Comparison of ENCODE assay signal across 8 cellular contexts in genomic region chr22:22060200-22061084, GRCh38.
DNase-seq lines count a peak whose midpoint lies in the region; ATAC-seq and TF ChIP-seq lines count a peak whose summit lies in the region.

No MANE protein-coding gene starts in this region.

- intact Hi-C loops in right lobe of liver (cut with DNase I) = no loop called here

- TF ChIP-seq CTCF in right lobe of liver (IDR thresholded peaks at IDR 0.05) = peak; percentile 49 to 87 (median 75)

- H3K4me1 ChIP-seq in right lobe of liver = peaks cover 0 to 20% (median 9%) of the 10 kb centered on the region in 4 donors

- H3K36me3 Mint-ChIP-seq in T-helper 2 cell treated with Interferon-gamma antibody and Interleukin-4, amounts not matched to agents 5 μg/mL and 100 μg/mL, for 36 hours (ENCODE audit: low read depth) = no peaks in the 10 kb centered on the region

- peaks cover 0 to 1% (median 0%) of the 10 kb centered on the region in 4 donors for H3K36me3 ChIP-seq in right lobe of liver

- TF ChIP-seq POLR2A in right lobe of liver (IDR thresholded peaks at IDR 0.05) = no peak

- H3K27me3 ChIP-seq in right lobe of liver = no peaks in the 10 kb centered on the region

- no peak overlapping the region for H3K4me3 ChIP-seq in right lobe of liver

- WGBS in right lobe of liver (ENCODE audit: insufficient coverage, low coverage, low lambda C conversion rate, missing lambda C conversion rate) = 64% methylated on average over 3 of the region's 11 CpGs

- H3K27ac ChIP-seq in caudate nucleus (ENCODE audit: low read depth, low read length) = peak overlapping the region; percentile 59
- peak overlapping the region in 2 of 3 donors; percentile 38 to 44 for H3K27ac ChIP-seq in right lobe of liver

- peaks cover 16% of the 10 kb centered on the region for H3K27me3 Mint-ChIP-seq in T-helper 2 cell treated with Interferon-gamma antibody and Interleukin-4, amounts not matched to agents 5 μg/mL and 100 μg/mL, for 36 hours (ENCODE audit: low read depth)

- no peaks in the 10 kb centered on the region for H3K9me3 Mint-ChIP-seq in T-helper 2 cell treated with Interferon-gamma antibody and Interleukin-4, amounts not matched to agents 5 μg/mL and 100 μg/mL, for 36 hours

- no peaks in the 10 kb centered on the region for H3K9me3 ChIP-seq in right lobe of liver

- no peak overlapping the region for H3K4me3 Mint-ChIP-seq in T-helper 2 cell treated with Interferon-gamma antibody and Interleukin-4, amounts not matched to agents 5 μg/mL and 100 μg/mL, for 36 hours

- ATAC-seq in HG03442 (IDR thresholded peaks at IDR 0.05; ENCODE audit: unreplicated experiment) = peak; percentile 43
- ATAC-seq in right lobe of liver = peak; percentile 86 to 93 (median 90)
- ATAC-seq in HG03280 (IDR thresholded peaks at IDR 0.05; ENCODE audit: unreplicated experiment) = no peak
- no peak for ATAC-seq in HG02938 (IDR thresholded peaks at IDR 0.05; ENCODE audit: unreplicated experiment)

- no peak overlapping the region for H3K27ac Mint-ChIP-seq in T-helper 2 cell treated with Interferon-gamma antibody and Interleukin-4, amounts not matched to agents 5 μg/mL and 100 μg/mL, for 36 hours

- DNase-seq in Daoy (ENCODE audit: low read depth) (peak; percentile 68), caudate nucleus (lab: John Stamatoyannopoulos, UW) (peak in 32 of 61 donors; percentile 4 to 61 (median 24)), right lobe of liver (peak; percentile 74 to 79 (median 78))
- DNase-seq in T-helper 2 cell treated with Interferon-gamma antibody and Interleukin-4, amounts not matched to agents 5 μg/mL and 100 μg/mL, for 36 hours (ENCODE audit: low spot score) = peak; percentile 43
- peak; percentile 20 to 43 for DNase-seq in stimulated activated CD8-positive, alpha-beta memory T cell treated with anti-CD3 and anti-CD28 coated beads, Interleukin-7, amount 100 ng/mL, for 48 hours (ENCODE audit: extremely low read depth in 1 of 2, low read depth in 1 of 2)

- H3K4me1 Mint-ChIP-seq in T-helper 2 cell treated with Interferon-gamma antibody and Interleukin-4, amounts not matched to agents 5 μg/mL and 100 μg/mL, for 36 hours (ENCODE audit: low read depth) = no peaks in the 10 kb centered on the region

Comparison
In these comparisons a context has a peak if more than half of its experiments do, and no peak if none do; other contexts are left out.
1. DNase-seq: peak in every context shown above with its lines; median percentile 78 in right lobe of liver; 68 in Daoy; 43 in T-helper 2 cell treated with Interferon-gamma antibody and Interleukin-4, amounts not matched to agents 5 μg/mL and 100 μg/mL, for 36 hours; 32 in stimulated activated CD8-positive, alpha-beta memory T cell treated with anti-CD3 and anti-CD28 coated beads, Interleukin-7, amount 100 ng/mL, for 48 hours; 24 in caudate nucleus.
2. ATAC-seq: peak in HG03442 (single experiment) and right lobe of liver (4 of 4); none in HG03280 (single experiment) and HG02938 (single experiment).